In the genomic region with DNA sequence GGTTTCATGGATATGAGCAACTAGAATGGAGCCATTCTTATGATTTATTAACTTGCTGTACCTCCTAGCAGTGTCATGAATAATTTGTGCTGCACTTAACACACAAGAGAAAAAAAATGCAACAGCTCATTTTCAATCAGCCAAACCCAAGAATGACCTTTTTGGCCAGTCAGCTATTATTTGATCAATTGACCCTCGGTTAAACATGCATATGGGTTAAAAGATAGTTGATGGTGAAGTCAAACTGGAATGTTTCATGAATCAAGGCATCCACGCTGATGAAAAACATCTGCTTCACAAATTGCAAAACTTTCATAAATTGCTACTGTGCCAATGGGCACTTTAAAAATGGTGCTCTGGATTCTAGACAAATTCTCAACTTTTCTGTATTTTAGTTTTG, we compare ENCODE assay signal across 32 cellular contexts. TPM values are rescaled to one million over a fixed set of nuclear protein-coding genes. Genes with fewer than 3 reads are reported as not detected.
"Had no signal": no experiment of that assay in that cellular context is flagged by ENCODE, and none has a peak within 500 bp of the region (broad histone marks: within the 10 kb centered on the region; RNA-seq: fewer than 3 reads in every experiment).

No MANE protein-coding gene starts in this region.

- H3K4me3 Mint-ChIP-seq: immature natural killer cell; naive thymus-derived CD4-positive, alpha-beta T cell; natural killer cell treated with Interleukin-12 subunit alpha and Interleukin-12 subunit beta and Interleukin-15 and Interleukin-18, amount 100 ng/mL, for 72 hours; neural crest cell; stimulated activated effector memory CD8-positive, alpha-beta T cell treated with anti-CD3 and anti-CD28 coated beads, Interleukin-12 subunit alpha, Interleukin-12 subunit beta, amount 100 ng/mL, for 72 hours; stimulated activated naive CD8-positive, alpha-beta T cell treated with anti-CD3 and anti-CD28 coated beads, Interleukin-15, amount 100 ng/mL, for 72 hours; type B pancreatic cell had no signal

- H3K9me3 Mint-ChIP-seq: type B pancreatic cell had no signal

- H3K27ac Mint-ChIP-seq: immature natural killer cell; naive thymus-derived CD4-positive, alpha-beta T cell; natural killer cell treated with Interleukin-12 subunit alpha and Interleukin-12 subunit beta and Interleukin-15 and Interleukin-18, amount 100 ng/mL, for 72 hours; stimulated activated effector memory CD8-positive, alpha-beta T cell treated with anti-CD3 and anti-CD28 coated beads, Interleukin-12 subunit alpha, Interleukin-12 subunit beta, amount 100 ng/mL, for 72 hours; stimulated activated naive CD8-positive, alpha-beta T cell treated with anti-CD3 and anti-CD28 coated beads, Interleukin-15, amount 100 ng/mL, for 72 hours; type B pancreatic cell had no signal

- ATAC-seq: left lobe of liver; lower lobe of right lung; mucosa of descending colon; naive thymus-derived CD4-positive, alpha-beta T cell; natural killer cell treated with Interleukin-12 subunit alpha and Interleukin-12 subunit beta and Interleukin-15 and Interleukin-18, amount 100 ng/mL, for 72 hours; pancreas; right cardiac atrium; stimulated activated effector memory CD8-positive, alpha-beta T cell treated with anti-CD3 and anti-CD28 coated beads, Interleukin-12 subunit alpha, Interleukin-12 subunit beta, amount 100 ng/mL, for 72 hours; stimulated activated naive CD8-positive, alpha-beta T cell treated with anti-CD3 and anti-CD28 coated beads, Interleukin-15, amount 100 ng/mL, for 72 hours had no signal

- H3K4me1 ChIP-seq: lower lobe of right lung, pancreas, prostate gland, sigmoid colon, spleen, tibial nerve, uterus had no signal

- H3K4me3 ChIP-seq: lower lobe of right lung, mucosa of descending colon, pancreas, prostate gland, sigmoid colon, spleen, tibial nerve, uterus had no signal

- H3K27ac ChIP-seq: lower lobe of right lung, pancreas, prostate gland, sigmoid colon, spleen, tibial nerve, uterus had no signal

- H3K36me3 Mint-ChIP-seq: naive thymus-derived CD4-positive, alpha-beta T cell; stimulated activated effector memory CD8-positive, alpha-beta T cell treated with anti-CD3 and anti-CD28 coated beads, Interleukin-12 subunit alpha, Interleukin-12 subunit beta, amount 100 ng/mL, for 72 hours; type B pancreatic cell had no signal

- DNase-seq: hypothalamus; immature natural killer cell; kidney; lower lobe of right lung; midbrain; mucosa of descending colon; naive thymus-derived CD4-positive, alpha-beta T cell; nucleus accumbens; pancreas; posterior cingulate gyrus; retina; right cardiac atrium; sigmoid colon; small intestine; spleen; stimulated activated CD4-positive, alpha-beta T cell treated with anti-CD3 and anti-CD28 coated beads, Interleukin-4, amount 100 ng/mL, for 24 hours; stimulated activated naive CD4-positive, alpha-beta T cell treated with Interleukin-2 at 50 U/mL for 16 hours; stimulated activated naive CD8-positive, alpha-beta T cell treated with anti-CD3 and anti-CD28 coated beads, Interleukin-15, amount 100 ng/mL, for 72 hours; substantia nigra; uterus had no signal

- H3K4me1 Mint-ChIP-seq: immature natural killer cell; neural crest cell; stimulated activated effector memory CD8-positive, alpha-beta T cell treated with anti-CD3 and anti-CD28 coated beads, Interleukin-12 subunit alpha, Interleukin-12 subunit beta, amount 100 ng/mL, for 72 hours; stimulated activated naive CD8-positive, alpha-beta T cell treated with anti-CD3 and anti-CD28 coated beads, Interleukin-15, amount 100 ng/mL, for 72 hours had no signal

- H3K27me3 ChIP-seq: pancreas, sigmoid colon, spleen, tibial nerve, uterus had no signal

- FAIRE-seq: islet of Langerhans, kidney, pancreas, small intestine had no signal

- H3K9me3 ChIP-seq: pancreas, prostate gland, uterus had no signal

- H3K27me3 Mint-ChIP-seq: natural killer cell treated with Interleukin-12 subunit alpha and Interleukin-12 subunit beta and Interleukin-15 and Interleukin-18, amount 100 ng/mL, for 72 hours; stimulated activated naive CD8-positive, alpha-beta T cell treated with anti-CD3 and anti-CD28 coated beads, Interleukin-15, amount 100 ng/mL, for 72 hours; type B pancreatic cell had no signal

- H3K36me3 ChIP-seq: lower lobe of right lung, pancreas, prostate gland, sigmoid colon, spleen, tibial nerve, uterus had no signal

RNA-seq across cellular contexts. Expression of gene CCDC198, which starts 55.5 kb away (rescaled TPM):
- total RNA-seq: lower lobe of right lung; mesenteric fat pad; mucosa of descending colon; myocyte; naive thymus-derived CD4-positive, alpha-beta T cell; natural killer cell treated with Interleukin-12 subunit alpha and Interleukin-12 subunit beta and Interleukin-15 and Interleukin-18, amount 100 ng/mL, for 72 hours; neural crest cell; osteoblast; prostate gland; right cardiac atrium; sigmoid colon; spleen; temporal lobe had no signal
- polyA plus RNA-seq: immature natural killer cell; naive thymus-derived CD4-positive, alpha-beta T cell; right cardiac atrium; sigmoid colon; spleen had no signal
